ENCODE assay signal across 12 cellular contexts in the genomic region with DNA sequence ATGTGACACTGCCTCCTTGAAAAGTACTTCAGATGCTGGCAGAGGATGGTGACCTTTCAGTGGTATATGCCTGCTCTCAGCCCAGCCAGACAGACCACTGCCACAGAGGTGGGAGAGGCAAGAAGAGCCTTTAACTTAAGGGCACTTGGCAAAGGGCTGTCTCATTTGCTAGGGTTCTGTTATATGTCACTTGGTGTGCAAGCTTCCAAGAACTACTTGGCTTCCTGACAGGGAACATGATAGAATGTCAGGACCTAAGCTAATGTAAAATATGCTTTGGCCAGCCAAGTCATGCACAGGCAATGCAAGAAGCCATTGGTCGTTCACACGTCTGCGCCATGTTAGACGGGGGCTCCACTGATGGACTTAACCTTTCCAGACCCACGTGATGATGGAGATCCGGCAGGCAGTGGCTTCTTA. TPM values are rescaled to one million over a fixed set of nuclear protein-coding genes. Genes with fewer than 3 reads are reported as not detected.
"Had no signal": no experiment of that assay in that cellular context is flagged by ENCODE, and none has a peak within 500 bp of the region (broad histone marks: within the 10 kb centered on the region; RNA-seq: fewer than 3 reads in every experiment).

No MANE protein-coding gene starts in this region.

- H3K4me3 ChIP-seq: neural progenitor cell, ovary, upper lobe of left lung had no signal

- ATAC-seq: effector memory CD8-positive, alpha-beta T cell; stimulated activated memory B cell treated with anti-CD40 and anti-IgM and Interleukin-4, amounts not matched to agents 10 μg/mL and 1 μg/mL and 100 μg/mL, for 72 hours had no signal

- H3K36me3 ChIP-seq: neural progenitor cell, ovary, upper lobe of left lung had no signal

- H3K4me1 ChIP-seq: upper lobe of left lung had no signal

- H2AFZ ChIP-seq: neural progenitor cell had no signal

- H3K27ac ChIP-seq: neural progenitor cell, ovary, upper lobe of left lung, VCaP had no signal

- H3K9me3 ChIP-seq: ovary, upper lobe of left lung had no signal

- H3K27me3 ChIP-seq: neural progenitor cell, ovary, upper lobe of left lung had no signal

- DNase-seq: activated CD4-positive, alpha-beta memory T cell treated with anti-CD3 and anti-CD28 coated beads for 36 hours; activated gamma-delta T cell treated with Interleukin-2 at 50 U/mL for 16 hours; activated T-cell treated with anti-CD3 and anti-CD28 coated beads, Interleukin-2, amount 50 U/mL, for 48 hours; effector memory CD8-positive, alpha-beta T cell; ovary; retina; stimulated activated CD4-positive, alpha-beta T cell treated with anti-CD3 and anti-CD28 coated beads, Interleukin-1b, Interleukin-23, amount 100 ng/mL, for 48 hours; T-helper 1 cell; upper lobe of left lung had no signal

- H3K9ac ChIP-seq: neural progenitor cell had no signal

- H3K4me2 ChIP-seq: neural progenitor cell had no signal

RNA-seq across cellular contexts. Expression of gene RBM20, which starts 54.7 kb away (rescaled TPM):
- total RNA-seq: activated CD4-positive, alpha-beta memory T cell treated with anti-CD3 and anti-CD28 coated beads for 36 hours had no signal
